ENCODE assay signal across 24 cellular contexts in the genomic region with DNA sequence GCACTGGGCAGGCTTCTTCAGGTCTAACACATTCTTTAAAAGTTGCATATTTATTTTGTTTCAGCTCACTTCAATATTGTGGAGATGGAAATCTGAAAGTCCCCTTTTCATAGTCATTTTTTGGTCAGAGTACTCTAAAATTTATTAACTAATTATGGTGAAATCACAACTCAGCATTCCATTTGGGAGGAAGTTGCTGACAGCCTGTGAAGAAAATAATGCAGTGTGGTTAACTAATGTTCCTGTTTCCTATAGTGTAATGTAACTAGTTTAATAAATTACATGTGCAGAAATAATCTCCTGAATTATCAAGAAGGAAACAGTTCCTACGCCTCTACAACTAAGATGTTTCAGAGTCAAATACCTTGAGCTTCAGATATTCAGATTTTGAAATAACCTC. TPM values are rescaled to one million over a fixed set of nuclear protein-coding genes. Genes with fewer than 3 reads are reported as not detected.
"Had no signal": no experiment of that assay in that cellular context is flagged by ENCODE, and none has a peak within 500 bp of the region (broad histone marks: within the 10 kb centered on the region; RNA-seq: fewer than 3 reads in every experiment).

No MANE protein-coding gene starts in this region.

- H3K4me3 ChIP-seq: colonic mucosa, gastroesophageal sphincter, heart right ventricle, left lung, lower lobe of right lung, mucosa of descending colon had no signal

- ATAC-seq: effector memory CD8-positive, alpha-beta T cell; esophagus mucosa; foreskin keratinocyte; gastroesophageal sphincter; heart right ventricle; left cardiac atrium; left lung; left ventricle myocardium superior; lower lobe of right lung; mucosa of descending colon had no signal

- H3K27ac ChIP-seq: colonic mucosa, epithelial cell of prostate, foreskin keratinocyte, gastroesophageal sphincter, heart right ventricle, left lung, lower lobe of right lung had no signal

- H3K4me1 ChIP-seq: colonic mucosa, foreskin keratinocyte, gastroesophageal sphincter, heart right ventricle, left lung, lower lobe of right lung had no signal

- H3K9me3 ChIP-seq: colonic mucosa, gastroesophageal sphincter, heart right ventricle, left lung, lower lobe of right lung, mucosa of descending colon had no signal

- DNase-seq: colonic mucosa; cortex of kidney; effector CD8-positive, alpha-beta T cell; effector memory CD8-positive, alpha-beta T cell; endodermal cell; erythroblast; foreskin keratinocyte; glutamatergic neuron; head of caudate nucleus; heart right ventricle; hippocampal formation; left cardiac atrium; left lung; left ventricle myocardium superior; lower lobe of right lung; mesenchymal stem cell; mucosa of descending colon had no signal

- H3K27me3 ChIP-seq: colonic mucosa, foreskin keratinocyte, gastroesophageal sphincter, heart right ventricle, left lung had no signal

- H3K36me3 ChIP-seq: colonic mucosa, gastroesophageal sphincter, heart right ventricle, left lung, lower lobe of right lung had no signal

RNA-seq across cellular contexts. Expression of a gene that starts 17.1 kb away (rescaled TPM):
- total RNA-seq: chondrocyte, foreskin keratinocyte, lung microvascular endothelial cell, myocyte had no signal
- polyA plus RNA-seq: foreskin keratinocyte, keratinocyte had no signal
